In genomic region chr7:30799976-30800661, GRCh38 we compare ENCODE assay signal across 1 cellular context.
TF ChIP-seq lines count a peak whose summit lies in the region.

No MANE protein-coding gene starts in this region.

TF ChIP-seq in K562, 482 proteins besides CTCF, POLR2A, EP300 and RAD21:
- no peak for TF ChIP-seq PHTF2 (CRISPR knock-in tag; IDR thresholded peaks at IDR 0.05)
- no peak for TF ChIP-seq ZNF561 (CRISPR knock-in tag; conservative IDR thresholded peaks at IDR 0.05)
- no peak for TF ChIP-seq E2F5 (CRISPR knock-in tag; IDR thresholded peaks at IDR 0.05)
TF ChIP-seq in K562: peak in this region for 0.
